8 cellular contexts compared by ENCODE assay signal in the genomic region with DNA sequence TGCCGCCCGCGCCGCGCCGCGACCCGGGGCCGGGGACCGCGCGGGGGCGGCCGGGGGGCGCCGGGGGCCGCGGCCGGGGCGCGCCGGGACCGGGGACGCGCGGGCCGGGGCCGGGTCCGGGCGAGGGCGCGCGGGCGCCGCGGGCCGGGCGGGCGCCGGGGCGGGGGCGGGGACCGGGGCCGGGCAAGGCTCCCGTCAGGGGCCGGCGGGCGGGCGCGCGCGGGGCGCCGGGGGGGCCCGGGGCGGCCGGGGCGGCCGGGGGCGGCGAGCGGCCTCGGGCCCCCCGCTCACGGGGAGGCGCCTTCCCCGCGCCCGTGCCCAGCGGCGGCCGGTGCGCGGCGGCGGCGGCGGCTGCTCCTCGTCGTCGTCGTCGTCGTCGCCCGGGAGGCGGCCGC. TPM values are rescaled to one million over a fixed set of nuclear protein-coding genes. Genes with fewer than 3 reads are reported as not detected.
DNase-seq lines count a peak whose midpoint lies in the region; ATAC-seq and TF ChIP-seq lines count a peak whose summit lies in the region.

No MANE protein-coding gene starts in this region.

- no peaks in the 10 kb centered on the region for H3K9me3 ChIP-seq in neural cell (ENCODE audit: low read length)

- no peak for TF ChIP-seq EP300 in neural cell (conservative IDR thresholded peaks at IDR 0.05; ENCODE audit: poor library complexity, severe bottlenecking)

- TF ChIP-seq CTCF in AG10803 (conservative IDR thresholded peaks at IDR 0.05; ENCODE audit: low read length) (no peak), choroid plexus epithelial cell (conservative IDR thresholded peaks at IDR 0.05; ENCODE audit: low read depth, low read length) (no peak), neural cell (IDR thresholded peaks at IDR 0.05; ENCODE audit: poor library complexity, severe bottlenecking) (no peak)

- H3K27me3 ChIP-seq in neural cell (ENCODE audit: insufficient read depth, low read depth, low read length): no peaks in the 10 kb centered on the region

- no peak overlapping the region for H2AFZ ChIP-seq in neural cell (ENCODE audit: low read depth, low read length)

- H3K27ac ChIP-seq in neural cell (ENCODE audit: low read length): no peak overlapping the region

- no peaks in the 10 kb centered on the region for H3K9me2 ChIP-seq in neural cell (ENCODE audit: insufficient read depth, low read length)

- H3K79me2 ChIP-seq in neural cell (replicated peaks; ENCODE audit: insufficient read depth, low read length): peaks cover 43% of the 10 kb centered on the region

- no peak for TF ChIP-seq RAD21 in neural cell (conservative IDR thresholded peaks at IDR 0.05)

- no peaks in the 10 kb centered on the region for H3K36me3 ChIP-seq in neural cell (ENCODE audit: insufficient read depth, low read length)

- H4K20me1 ChIP-seq in neural cell (ENCODE audit: insufficient read depth): peaks cover 26% of the 10 kb centered on the region

- H3F3A ChIP-seq in neural cell (ENCODE audit: insufficient read depth, low read length, poor library complexity, severe bottlenecking): no peaks in the 10 kb centered on the region

- H3K4me3 ChIP-seq in AG10803 (ENCODE audit: low read length) (peak overlapping the region; percentile 63), choroid plexus epithelial cell (ENCODE audit: low read depth, low read length) (peak overlapping the region; percentile 55), neural cell (ENCODE audit: low read length) (peak overlapping the region; percentile 71)

- no peak overlapping the region for H3K4me2 ChIP-seq in neural cell (ENCODE audit: low read length)

- H3K9ac ChIP-seq in neural cell (ENCODE audit: low read length): peak overlapping the region; percentile 58

- ATAC-seq in HG02970 (IDR thresholded peaks at IDR 0.05; ENCODE audit: low FRiP score, unreplicated experiment): peak; percentile 7

- no peak for DNase-seq in AG10803 (ENCODE audit: low read depth)
- DNase-seq in choroid plexus epithelial cell (ENCODE audit: low read depth): no peak
- no peak for DNase-seq in cortex of kidney (lab: John Stamatoyannopoulos, UW)
- DNase-seq in ureter (ENCODE audit: low spot score): no peak
- no peak for DNase-seq in stimulated activated CD4-positive, alpha-beta T cell treated with anti-CD3 and anti-CD28 coated beads, Interleukin-4, amount 100 ng/mL, for 4 hours
- DNase-seq in NCI-H2171 (lab: John Stamatoyannopoulos, UW): no peak

TF ChIP-seq in neural cell, 6 proteins besides CTCF, POLR2A, EP300 and RAD21:
- TF ChIP-seq, protein P1, sequence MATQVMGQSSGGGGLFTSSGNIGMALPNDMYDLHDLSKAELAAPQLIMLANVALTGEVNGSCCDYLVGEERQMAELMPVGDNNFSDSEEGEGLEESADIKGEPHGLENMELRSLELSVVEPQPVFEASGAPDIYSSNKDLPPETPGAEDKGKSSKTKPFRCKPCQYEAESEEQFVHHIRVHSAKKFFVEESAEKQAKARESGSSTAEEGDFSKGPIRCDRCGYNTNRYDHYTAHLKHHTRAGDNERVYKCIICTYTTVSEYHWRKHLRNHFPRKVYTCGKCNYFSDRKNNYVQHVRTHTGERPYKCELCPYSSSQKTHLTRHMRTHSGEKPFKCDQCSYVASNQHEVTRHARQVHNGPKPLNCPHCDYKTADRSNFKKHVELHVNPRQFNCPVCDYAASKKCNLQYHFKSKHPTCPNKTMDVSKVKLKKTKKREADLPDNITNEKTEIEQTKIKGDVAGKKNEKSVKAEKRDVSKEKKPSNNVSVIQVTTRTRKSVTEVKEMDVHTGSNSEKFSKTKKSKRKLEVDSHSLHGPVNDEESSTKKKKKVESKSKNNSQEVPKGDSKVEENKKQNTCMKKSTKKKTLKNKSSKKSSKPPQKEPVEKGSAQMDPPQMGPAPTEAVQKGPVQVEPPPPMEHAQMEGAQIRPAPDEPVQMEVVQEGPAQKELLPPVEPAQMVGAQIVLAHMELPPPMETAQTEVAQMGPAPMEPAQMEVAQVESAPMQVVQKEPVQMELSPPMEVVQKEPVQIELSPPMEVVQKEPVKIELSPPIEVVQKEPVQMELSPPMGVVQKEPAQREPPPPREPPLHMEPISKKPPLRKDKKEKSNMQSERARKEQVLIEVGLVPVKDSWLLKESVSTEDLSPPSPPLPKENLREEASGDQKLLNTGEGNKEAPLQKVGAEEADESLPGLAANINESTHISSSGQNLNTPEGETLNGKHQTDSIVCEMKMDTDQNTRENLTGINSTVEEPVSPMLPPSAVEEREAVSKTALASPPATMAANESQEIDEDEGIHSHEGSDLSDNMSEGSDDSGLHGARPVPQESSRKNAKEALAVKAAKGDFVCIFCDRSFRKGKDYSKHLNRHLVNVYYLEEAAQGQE (IDR thresholded peaks at IDR 0.05; ENCODE audit: borderline replicate concordance): no peak
- TF ChIP-seq POLR2AphosphoS5 (IDR thresholded peaks at IDR 0.05) (no peak), SMC3 (conservative IDR thresholded peaks at IDR 0.05; ENCODE audit: poor library complexity) (no peak), EZH2 (IDR thresholded peaks at IDR 0.05; ENCODE audit: borderline replicate concordance, insufficient read depth, low read length, poor library complexity, severe bottlenecking) (no peak), TAF1 (IDR thresholded peaks at IDR 0.05; ENCODE audit: low read depth) (no peak), MXI1 (conservative IDR thresholded peaks at IDR 0.05; ENCODE audit: poor library complexity, severe bottlenecking) (no peak)

RNA-seq across cellular contexts. Expression of a gene that starts 0.6 kb away (rescaled TPM):
- 22.1 and 22.8 TPM in 2 replicates for polyA plus RNA-seq in neural cell
- 39.2 and 46.3 TPM in 2 replicates for polyA minus RNA-seq in neural cell
- 27.2 TPM for total RNA-seq in ureter
